In genomic region chr17:75832164-75832651, GRCh38 we compare ENCODE assay signal across 8 cellular contexts. TPM values are rescaled to one million over a fixed set of nuclear protein-coding genes. Genes with fewer than 3 reads are reported as not detected.
A peak's percentile ranks its signal among the peaks of the same experiment; 100 is the strongest.
DNase-seq lines count a peak whose midpoint lies in the region; ATAC-seq, FAIRE-seq and TF ChIP-seq lines count a peak whose summit lies in the region.

No MANE protein-coding gene starts in this region.

- H3K36me3 Mint-ChIP-seq in osteocyte (ENCODE audit: unreplicated experiment): no peaks in the 10 kb centered on the region

- TF ChIP-seq POLR2A in GM12878 (IDR thresholded peaks at IDR 0.05; ENCODE audit: low read depth, low read length): no peak

- BruUV-seq in GM12878 (replicated peaks; lab: Mats Ljungman, UMichigan): no TSS peak

- H3K36me3 ChIP-seq in BLaER1 treated with 17β-estradiol and CSF1 and Interleukin-3, amounts not matched to agents 10 nM and 100 nM: peaks cover 40 to 98% (median 75%) of the 10 kb centered on the region in 11 experiments
- H3K36me3 ChIP-seq in GM12878 (ENCODE audit: control insufficient read depth in 2 of 2, insufficient read depth in 2 of 2, low read length in 1 of 2) (peaks cover 3 to 8% of the 10 kb centered on the region in 2 experiments; a peak in 3 of 4 replicates), MM.1S (replicated peaks; ENCODE audit: insufficient read depth, low read length) (no peaks in the 10 kb centered on the region)

- peak overlapping the region in 5 of 10 experiments; percentile 22 to 37 (median 31); a peak in 6 of 20 replicates for H3K4me3 ChIP-seq in BLaER1 treated with 17β-estradiol and CSF1 and Interleukin-3, amounts not matched to agents 10 nM and 100 nM
- H3K4me3 ChIP-seq in GM12878 (no peak overlapping the region), MM.1S (ENCODE audit: low read length) (no peak overlapping the region)

- ATAC-seq in GM12878 (peak; percentile 11), HG03196 (IDR thresholded peaks at IDR 0.05; ENCODE audit: unreplicated experiment) (no peak)

- no peaks in the 10 kb centered on the region for H3F3A ChIP-seq in MM.1S (ENCODE audit: insufficient read depth, low read length)

- H3K9ac ChIP-seq in BLaER1 treated with 17β-estradiol and CSF1 and Interleukin-3, amounts not matched to agents 10 nM and 100 nM: peak overlapping the region; percentile 32 to 70 (median 61); a peak in 21 of 22 replicates
- H3K9ac ChIP-seq in GM12878 (ENCODE audit: control insufficient read depth, insufficient read depth, low read length) (no peak overlapping the region), MM.1S (ENCODE audit: low read length) (no peak overlapping the region)

- H3K9me3 Mint-ChIP-seq in osteocyte (ENCODE audit: unreplicated experiment): no peaks in the 10 kb centered on the region

- peaks cover 2 to 97% (median 44%) of the 10 kb centered on the region in 11 experiments; a peak in 19 of 22 replicates for H4K20me1 ChIP-seq in BLaER1 treated with 17β-estradiol and CSF1 and Interleukin-3, amounts not matched to agents 10 nM and 100 nM
- no peaks in the 10 kb centered on the region for H4K20me1 ChIP-seq in GM12878 (ENCODE audit: control insufficient read depth, insufficient read depth)
- no peaks in the 10 kb centered on the region for H4K20me1 ChIP-seq in MM.1S (ENCODE audit: insufficient read depth, low read length)

- intact Hi-C loops in GM12878 (cut with micrococcal nuclease; ENCODE audit: unreplicated experiment): no loop called here

- RAD21 ChIA-PET in GM12878 (lab: Charles Lee; ENCODE audit: unreplicated experiment): interaction anchor here (0.7 to 0.8 kb wide), 2 partner anchors 13 to 16 kb away, joined by 3 to 4 read pairs; no protein-coding TSS in a partner anchor

- SMC1A ChIA-PET in GM12878 (lab: Charles Lee; ENCODE audit: uncharacterized antibody, unreplicated experiment): interaction anchor here (1.0 to 1.3 kb wide), 2 partner anchors 11 to 41 kb away, joined by 3 to 4 read pairs; no protein-coding TSS in a partner anchor

- no peak overlapping the region for H3K27ac Mint-ChIP-seq in osteocyte (ENCODE audit: unreplicated experiment)

- DNase-seq in MV-4-11 (lab: John Stamatoyannopoulos, UW): peak; percentile 84
- no peak for DNase-seq in GM12878 (ENCODE audit: low read depth, low spot score)
- peak; percentile 61 for DNase-seq in medulla oblongata (ENCODE audit: extremely low spot score)
- DNase-seq in NCI-H187 (lab: John Stamatoyannopoulos, UW): no peak
- no peak for DNase-seq in MM.1S
- DNase-seq in osteocyte (ENCODE audit: extremely low spot score, unreplicated experiment): no peak

- in situ Hi-C loops in GM12878 (cut with MboI): no loop called here

- peak overlapping the region; percentile 64 to 93 (median 84) for H3K4me2 ChIP-seq in BLaER1 treated with 17β-estradiol and CSF1 and Interleukin-3, amounts not matched to agents 10 nM and 100 nM
- H3K4me2 ChIP-seq in GM12878 (ENCODE audit: control insufficient read depth, insufficient read depth): no peak overlapping the region
- no peak overlapping the region for H3K4me2 ChIP-seq in MM.1S (ENCODE audit: low read depth, low read length)

- TF ChIP-seq RAD21 in GM12878 (IDR thresholded peaks at IDR 0.05; ENCODE audit: insufficient read depth, low read depth, low read length): no peak

- no peak overlapping the region for H3K4me3 Mint-ChIP-seq in osteocyte (ENCODE audit: unreplicated experiment)

- no peak for FAIRE-seq in GM12878 (lab: Jason Lieb, UNC)

- no peaks in the 10 kb centered on the region for H3K27me3 Mint-ChIP-seq in osteocyte (ENCODE audit: unreplicated experiment)

- H3K27me3 ChIP-seq in BLaER1 treated with 17β-estradiol and CSF1 and Interleukin-3, amounts not matched to agents 10 nM and 100 nM: no peaks in the 10 kb centered on the region
- no peaks in the 10 kb centered on the region for H3K27me3 ChIP-seq in GM12878 (replicated peaks in 1 of 2; ENCODE audit: control insufficient read depth in 2 of 2, insufficient read depth in 2 of 2, low read length in 1 of 2)
- H3K27me3 ChIP-seq in MM.1S (replicated peaks; ENCODE audit: insufficient read depth, low read length): no peaks in the 10 kb centered on the region

- H3K27ac ChIP-seq in BLaER1 treated with 17β-estradiol and CSF1 and Interleukin-3, amounts not matched to agents 10 nM and 100 nM: peak overlapping the region; percentile 42 to 75 (median 69)
- H3K27ac ChIP-seq in GM12878 (ENCODE audit: control insufficient read depth, insufficient read depth) (0 out of 2 replicates have a peak overlapping the region, but pooled peaks have one; percentile 4), MM.1S (ENCODE audit: low read length) (no peak overlapping the region)

- CTCF ChIA-PET in GM12878 (lab: Yijun Ruan, JAX): no interaction called here

- H2AFZ ChIP-seq in GM12878 (ENCODE audit: control insufficient read depth, low read depth, low read length) (no peak overlapping the region), MM.1S (ENCODE audit: low read length) (no peak overlapping the region)

- no peaks in the 10 kb centered on the region for H3K79me2 ChIP-seq in GM12878 (ENCODE audit: control insufficient read depth, insufficient read depth, low read length)
- no peaks in the 10 kb centered on the region for H3K79me2 ChIP-seq in MM.1S (ENCODE audit: low read length)

- POLR2A ChIA-PET in GM12878 (lab: Charles Lee): interaction anchor here (0.6 to 1.0 kb wide), 4 partner anchors 12 to 65 kb away, joined by 3 read pairs; no protein-coding TSS in a partner anchor

- H3K9me2 ChIP-seq in MM.1S (replicated peaks; ENCODE audit: insufficient read depth, low read length): no peaks in the 10 kb centered on the region

- no peak for TF ChIP-seq EP300 in GM12878 (IDR thresholded peaks at IDR 0.05; ENCODE audit: borderline replicate concordance in 1 of 2, control insufficient read depth in 1 of 2, low read depth in 2 of 2, low read length in 2 of 2)

- TF ChIP-seq CTCF in GM12878 (IDR thresholded peaks at IDR 0.05 in 2 of 3, conservative IDR thresholded peaks at IDR 0.05 in 1 of 3; ENCODE audit: control insufficient read depth in 2 of 3, extremely low read depth in 1 of 3, insufficient read depth in 1 of 3, low read depth in 3 of 3, low read length in 3 of 3): no peak
- TF ChIP-seq CTCF in MM.1S (IDR thresholded peaks at IDR 0.05; ENCODE audit: low read length): no peak
- no peak for TF ChIP-seq CTCF in osteocyte (IDR thresholded peaks at IDR 0.05)

- H3K4me1 Mint-ChIP-seq in osteocyte (ENCODE audit: unreplicated experiment): peaks cover 11% of the 10 kb centered on the region

- WGBS in GM12878 (ENCODE audit: insufficient coverage, insufficient replicate concordance, low lambda C conversion rate, missing lambda C conversion rate): 75% methylated on average over 10 of the region's 10 CpGs

- no peaks in the 10 kb centered on the region for H3K9me3 ChIP-seq in BLaER1 treated with 17β-estradiol and CSF1 and Interleukin-3, amounts not matched to agents 10 nM and 100 nM (replicated peaks in 1 of 11)
- no peaks in the 10 kb centered on the region for H3K9me3 ChIP-seq in GM12878 (replicated peaks; ENCODE audit: control insufficient read depth, insufficient read depth, low read length)
- H3K9me3 ChIP-seq in MM.1S (replicated peaks; ENCODE audit: insufficient read depth, low read length): no peaks in the 10 kb centered on the region

- peaks cover 75 to 91% (median 81%) of the 10 kb centered on the region in 10 experiments for H3K4me1 ChIP-seq in BLaER1 treated with 17β-estradiol and CSF1 and Interleukin-3, amounts not matched to agents 10 nM and 100 nM
- H3K4me1 ChIP-seq in GM12878 (ENCODE audit: control insufficient read depth, insufficient read depth, low read length) (no peaks in the 10 kb centered on the region), MM.1S (ENCODE audit: low read length) (no peaks in the 10 kb centered on the region)

RNA-seq across cellular contexts. Expression of gene UNC13D, which starts 12.0 kb away (rescaled TPM):
- 128 and 142 TPM in 2 replicates for total RNA-seq in GM12878 (2013; cell fraction: nucleolus; rRNA removed)
- total RNA-seq in GM12878 (2014; rRNA removed) (37.9 and 45.2 TPM in 2 replicates), GM12878 (2014; rRNA removed; fragmentation: Illumina TruSeq; extraction: Trizol) (10.0 and 10.3 TPM in 2 replicates), GM12878 (2021) (58.6 and 63.9 TPM in 2 replicates), osteocyte (3.3 and 3.6 TPM in 2 replicates)
- polyA plus RNA-seq in GM12878 (2011; ENCODE audit: low read depth): 46.6 TPM
- polyA plus RNA-seq in GM12878 (2011; rRNA removed) (9.2 and 15.5 TPM in 2 replicates), GM12878 (2014; fragmentation: Illumina TruSeq; extraction: Trizol) (4.0 and 14.4 TPM in 2 replicates), GM12878 (2014; fragmentation: Nextera tagmentation; extraction: Ambion mirVana) (1 to 10 TPM in 1 of 2 experiments, under 1 TPM in 1; 0.32 to 1.6 TPM), GM12878 (2014; rRNA removed) (37.1 and 46.0 TPM in 2 replicates), GM12878 (2016; fragmentation: Nextera tagmentation; extraction: Ambion mirVana) (10 to 100 TPM; 34.9 to 37.4 TPM)
- polyA plus RNA-seq in GM12878 (2011; cell fraction: cytosol; rRNA removed): 11.1 and 15.5 TPM in 2 replicates
- polyA plus RNA-seq in GM12878 (2011; cell fraction: nucleus; rRNA removed): 157 and 179 TPM in 2 replicates
- 42.6 and 46.6 TPM in 2 replicates for polyA plus RNA-seq in GM12878 (2012)
- 12.5 and 23.1 TPM in 2 replicates for polyA minus RNA-seq in GM12878 (2011; rRNA and poly(A)+ RNA removed)
- polyA minus RNA-seq in GM12878 (2011; cell fraction: cytosol; rRNA and poly(A)+ RNA removed): 9.7 and 12.6 TPM in 2 replicates
- 47.1 and 66.4 TPM in 2 replicates for polyA minus RNA-seq in GM12878 (2011; cell fraction: nucleus; rRNA and poly(A)+ RNA removed)

RNA-seq across cellular contexts. Expression of gene WBP2, which starts 22.9 kb away (rescaled TPM):
- 24.5 and 27.7 TPM in 2 replicates for total RNA-seq in GM12878 (2013; cell fraction: nucleolus; rRNA removed)
- total RNA-seq in GM12878 (2014; rRNA removed): 26.0 and 28.4 TPM in 2 replicates
- total RNA-seq in GM12878 (2014; rRNA removed; fragmentation: Illumina TruSeq; extraction: Trizol): 11.8 and 12.1 TPM in 2 replicates
- 53.9 and 56.4 TPM in 2 replicates for total RNA-seq in GM12878 (2021)
- polyA plus RNA-seq in GM12878 (2011; ENCODE audit: low read depth): 45.2 TPM
- polyA plus RNA-seq in GM12878 (2011; rRNA removed): 12.7 and 18.6 TPM in 2 replicates
- 18.8 and 21.9 TPM in 2 replicates for polyA plus RNA-seq in GM12878 (2011; cell fraction: cytosol; rRNA removed)
- 60.2 and 65.4 TPM in 2 replicates for polyA plus RNA-seq in GM12878 (2011; cell fraction: nucleus; rRNA removed)
- 80.3 and 82.1 TPM in 2 replicates for polyA plus RNA-seq in GM12878 (2012)
- 40.8 and 53.4 TPM in 2 replicates for polyA plus RNA-seq in GM12878 (2014; fragmentation: Illumina TruSeq; extraction: Trizol)
- 1 to 10 TPM; 1.5 to 3.0 TPM for polyA plus RNA-seq in GM12878 (2014; fragmentation: Nextera tagmentation; extraction: Ambion mirVana)
- polyA plus RNA-seq in GM12878 (2014; rRNA removed): 26.6 and 30.9 TPM in 2 replicates
- 10 to 100 TPM; 49.8 to 57.3 TPM for polyA plus RNA-seq in GM12878 (2016; fragmentation: Nextera tagmentation; extraction: Ambion mirVana)
- 20.7 and 21.9 TPM in 2 replicates for polyA minus RNA-seq in GM12878 (2011; rRNA and poly(A)+ RNA removed)
- polyA minus RNA-seq in GM12878 (2011; cell fraction: cytosol; rRNA and poly(A)+ RNA removed): 11.9 and 13.1 TPM in 2 replicates
- polyA minus RNA-seq in GM12878 (2011; cell fraction: nucleus; rRNA and poly(A)+ RNA removed): 21.2 and 23.5 TPM in 2 replicates
- 83.1 and 88.2 TPM in 2 replicates for total RNA-seq in osteocyte

RNA-seq across cellular contexts. Expression of gene TRIM47, which starts 46.2 kb away (rescaled TPM):
- total RNA-seq in GM12878 (2013; cell fraction: nucleolus; rRNA removed): 4.6 and 7.4 TPM in 2 replicates
- total RNA-seq in GM12878 (2014; rRNA removed) (9.6 and 9.8 TPM in 2 replicates), GM12878 (2014; rRNA removed; fragmentation: Illumina TruSeq; extraction: Trizol) (3.7 and 4.3 TPM in 2 replicates), GM12878 (2021) (8.6 and 9.8 TPM in 2 replicates), osteocyte (33.3 and 40.2 TPM in 2 replicates)
- 0.16 TPM for polyA plus RNA-seq in GM12878 (2011; ENCODE audit: low read depth)
- polyA plus RNA-seq in GM12878 (2011; rRNA removed) (0.12 and 0.35 TPM in 2 replicates), GM12878 (2014; fragmentation: Illumina TruSeq; extraction: Trizol) (0.84 and 4.6 TPM in 2 replicates), GM12878 (2014; fragmentation: Nextera tagmentation; extraction: Ambion mirVana) (1 to 10 TPM in 1 of 2 experiments, under 1 TPM in 1; 0.79 to 1.8 TPM), GM12878 (2014; rRNA removed) (8.4 and 11.3 TPM in 2 replicates), GM12878 (2016; fragmentation: Nextera tagmentation; extraction: Ambion mirVana) (1 to 10 TPM; 6.1 to 9.7 TPM)
- 0.64 and 0.93 TPM in 2 replicates for polyA plus RNA-seq in GM12878 (2011; cell fraction: cytosol; rRNA removed)
- 0.48 and 1.5 TPM in 2 replicates for polyA plus RNA-seq in GM12878 (2011; cell fraction: nucleus; rRNA removed)
- polyA plus RNA-seq in GM12878 (2012): 0.67 and 0.97 TPM in 2 replicates
- not detected in 2 replicates for polyA minus RNA-seq in GM12878 (2011; rRNA and poly(A)+ RNA removed)
- 0.73 TPM in 1 of 2 replicates, not detected in the other for polyA minus RNA-seq in GM12878 (2011; cell fraction: cytosol; rRNA and poly(A)+ RNA removed)
- 0.96 and 0.97 TPM in 2 replicates for polyA minus RNA-seq in GM12878 (2011; cell fraction: nucleus; rRNA and poly(A)+ RNA removed)

RNA-seq across cellular contexts. Expression of gene UNK, which starts 47.6 kb away (rescaled TPM):
- 197 and 212 TPM in 2 replicates for total RNA-seq in GM12878 (2013; cell fraction: nucleolus; rRNA removed)
- total RNA-seq in GM12878 (2014; rRNA removed) (26.7 and 32.6 TPM in 2 replicates), GM12878 (2014; rRNA removed; fragmentation: Illumina TruSeq; extraction: Trizol) (23.8 and 25.9 TPM in 2 replicates), GM12878 (2021) (32.2 and 34.5 TPM in 2 replicates), osteocyte (35.1 and 38.2 TPM in 2 replicates)
- polyA plus RNA-seq in GM12878 (2011; ENCODE audit: low read depth): 6.2 TPM
- polyA plus RNA-seq in GM12878 (2011; rRNA removed) (30.8 and 33.2 TPM in 2 replicates), GM12878 (2014; fragmentation: Illumina TruSeq; extraction: Trizol) (25.2 and 26.9 TPM in 2 replicates), GM12878 (2014; fragmentation: Nextera tagmentation; extraction: Ambion mirVana) (10 to 100 TPM in 1 of 2 experiments, 1 to 10 TPM in 1; 8.9 to 11.9 TPM), GM12878 (2014; rRNA removed) (29.7 and 31.1 TPM in 2 replicates), GM12878 (2016; fragmentation: Nextera tagmentation; extraction: Ambion mirVana) (10 to 100 TPM; 27.6 to 27.8 TPM)
- 17.2 and 20.1 TPM in 2 replicates for polyA plus RNA-seq in GM12878 (2011; cell fraction: cytosol; rRNA removed)
- 36.8 and 48.3 TPM in 2 replicates for polyA plus RNA-seq in GM12878 (2011; cell fraction: nucleus; rRNA removed)
- polyA plus RNA-seq in GM12878 (2012): 18.8 and 20.3 TPM in 2 replicates
- polyA minus RNA-seq in GM12878 (2011; rRNA and poly(A)+ RNA removed): 48.5 and 52.4 TPM in 2 replicates
- 11.5 and 12.8 TPM in 2 replicates for polyA minus RNA-seq in GM12878 (2011; cell fraction: cytosol; rRNA and poly(A)+ RNA removed)
- polyA minus RNA-seq in GM12878 (2011; cell fraction: nucleus; rRNA and poly(A)+ RNA removed): 41.1 and 51.5 TPM in 2 replicates

Comparison
In these comparisons a context has a peak if more than half of its experiments do, and no peak if none do; other contexts are left out.
1. H3K4me2 ChIP-seq: peak in BLaER1 treated with 17β-estradiol and CSF1 and Interleukin-3, amounts not matched to agents 10 nM and 100 nM (11 of 11); none in GM12878 (single experiment) and MM.1S (single experiment).
2. H3K9ac ChIP-seq: peak in BLaER1 treated with 17β-estradiol and CSF1 and Interleukin-3, amounts not matched to agents 10 nM and 100 nM (11 of 11); none in GM12878 (single experiment) and MM.1S (single experiment).
3. DNase-seq: peak in MV-4-11 (single experiment) and medulla oblongata (single experiment); none in GM12878 (single experiment), NCI-H187 (0 of 2), MM.1S (single experiment) and osteocyte (single experiment).